17 cellular contexts compared by ENCODE assay signal in genomic region chr6:506508-506907, GRCh38.
DNase-seq lines count a peak whose midpoint lies in the region; ATAC-seq lines count a peak whose summit lies in the region.
"Had no signal": no experiment of that assay in that cellular context is flagged by ENCODE, and none has a peak within 500 bp of the region (broad histone marks: within the 10 kb centered on the region; RNA-seq: fewer than 3 reads in every experiment).

No MANE protein-coding gene starts in this region.

- H3K4me3 Mint-ChIP-seq in activated CD4-positive, alpha-beta memory T cell treated with anti-CD3 and anti-CD28 coated beads, Interleukin-2, amount 10 ng/mL, durations not matched to agents 7 days and 5 days: no peak overlapping the region
- H3K4me3 Mint-ChIP-seq in naive B cell: peak overlapping the region in 1 of 8 donors; percentile 11
- H3K4me3 Mint-ChIP-seq: brain had no signal

- peaks cover 88% of the 10 kb centered on the region for H3K4me1 Mint-ChIP-seq in activated CD4-positive, alpha-beta memory T cell treated with anti-CD3 and anti-CD28 coated beads, Interleukin-2, amount 10 ng/mL, durations not matched to agents 7 days and 5 days
- peaks cover 39 to 54% (median 39%) of the 10 kb centered on the region in 3 donors for H3K4me1 Mint-ChIP-seq in naive B cell

- DNase-seq in activated T-cell treated with anti-CD3 and anti-CD28 coated beads for 24 hours (ENCODE audit: low read depth) (peak; percentile 67), naive B cell (no peak), NCI-H2107 treated with DMSO at 0.1 percent for 48 hours (lab: John Stamatoyannopoulos, UW; ENCODE audit: unreplicated experiment) (no peak), COLO668 (lab: John Stamatoyannopoulos, UW; ENCODE audit: unreplicated experiment) (no peak)
- no peak for DNase-seq in activated T-cell treated with anti-CD3 and anti-CD28 coated beads, Interleukin-2, amount 50 U/mL, for 1 hour
- no peak for DNase-seq in activated CD4-positive, alpha-beta memory T cell treated with anti-CD3 and anti-CD28 coated beads, Interleukin-2, amount 10 ng/mL, durations not matched to agents 7 days and 5 days
- DNase-seq in stimulated activated naive CD8-positive, alpha-beta T cell treated with anti-CD3 and anti-CD28 coated beads, Interleukin-15, Interleukin-2, amounts not matched to agents 100 U/mL and 50 U/mL, for 24 hours: peak; percentile 58
- DNase-seq: DMS53, H7, islet precursor cell, MG63, psoas muscle, upper lobe of right lung had no signal

- ATAC-seq in naive B cell (ENCODE audit: low read depth in 2 of 2) (peak; percentile 55 to 60), esophagus mucosa (no peak)
- ATAC-seq in stimulated activated naive CD8-positive, alpha-beta T cell treated with anti-CD3 and anti-CD28 coated beads, Interleukin-15, Interleukin-2, amounts not matched to agents 100 U/mL and 50 U/mL, for 24 hours: peak; percentile 79
- ATAC-seq: gastroesophageal sphincter, psoas muscle, SK-N-SH treated with all-trans-retinoic acid at 6 μM for 48 hours, upper lobe of right lung had no signal

- H3K36me3 Mint-ChIP-seq in activated CD4-positive, alpha-beta memory T cell treated with anti-CD3 and anti-CD28 coated beads, Interleukin-2, amount 10 ng/mL, durations not matched to agents 7 days and 5 days (ENCODE audit: low read depth): peaks cover 15% of the 10 kb centered on the region
- H3K36me3 Mint-ChIP-seq in naive B cell: peaks cover 0 to 8% of the 10 kb centered on the region in 2 donors

- peak overlapping the region; percentile 54 for H3K27ac Mint-ChIP-seq in activated CD4-positive, alpha-beta memory T cell treated with anti-CD3 and anti-CD28 coated beads, Interleukin-2, amount 10 ng/mL, durations not matched to agents 7 days and 5 days
- H3K27ac Mint-ChIP-seq in naive B cell: peak overlapping the region in 1 of 6 donors; percentile 67

- H3K27me3 Mint-ChIP-seq in activated CD4-positive, alpha-beta memory T cell treated with anti-CD3 and anti-CD28 coated beads, Interleukin-2, amount 10 ng/mL, durations not matched to agents 7 days and 5 days: no peaks in the 10 kb centered on the region
- no peaks in the 10 kb centered on the region for H3K27me3 Mint-ChIP-seq in naive B cell
- H3K27me3 Mint-ChIP-seq: brain had no signal

- CTCF ChIA-PET in activated CD4-positive, alpha-beta memory T cell treated with anti-CD3 and anti-CD28 coated beads, Interleukin-2, amount 10 ng/mL, durations not matched to agents 7 days and 5 days (lab: Charles Lee): no interaction called here

- POLR2A ChIA-PET in activated CD4-positive, alpha-beta memory T cell treated with anti-CD3 and anti-CD28 coated beads, Interleukin-2, amount 10 ng/mL, durations not matched to agents 7 days and 5 days (lab: Charles Lee): no interaction called here

- no peaks in the 10 kb centered on the region for H3K9me3 Mint-ChIP-seq in activated CD4-positive, alpha-beta memory T cell treated with anti-CD3 and anti-CD28 coated beads, Interleukin-2, amount 10 ng/mL, durations not matched to agents 7 days and 5 days
- H3K9me3 Mint-ChIP-seq in naive B cell: no peaks in the 10 kb centered on the region
- H3K9me3 Mint-ChIP-seq: brain had no signal

Comparison
In these comparisons a context has a peak if more than half of its experiments do, and no peak if none do; other contexts are left out.
1. DNase-seq: peak in activated T-cell treated with anti-CD3 and anti-CD28 coated beads for 24 hours (single experiment) and stimulated activated naive CD8-positive, alpha-beta T cell treated with anti-CD3 and anti-CD28 coated beads, Interleukin-15, Interleukin-2, amounts not matched to agents 100 U/mL and 50 U/mL, for 24 hours (single experiment); none in activated T-cell treated with anti-CD3 and anti-CD28 coated beads, Interleukin-2, amount 50 U/mL, for 1 hour (single experiment), activated CD4-positive, alpha-beta memory T cell treated with anti-CD3 and anti-CD28 coated beads, Interleukin-2, amount 10 ng/mL, durations not matched to agents 7 days and 5 days (single experiment), naive B cell (single experiment), NCI-H2107 treated with DMSO at 0.1 percent for 48 hours (single experiment) and COLO668 (single experiment).